ENCODE assay signal across 8 cellular contexts in genomic region chr9:33289936-33290246, GRCh38. TPM values are rescaled to one million over a fixed set of nuclear protein-coding genes. Genes with fewer than 3 reads are reported as not detected.
DNase-seq lines count a peak whose midpoint lies in the region; ATAC-seq and TF ChIP-seq lines count a peak whose summit lies in the region.

No MANE protein-coding gene starts in this region.

- H3K4me3 ChIP-seq in AG04450 (ENCODE audit: low read depth, low read length) (peak overlapping the region; percentile 97), HFF-Myc (replicated peaks; ENCODE audit: low read depth, low read length) (peak overlapping the region; percentile 97), astrocyte of the cerebellum (ENCODE audit: low read depth, low read length) (peak overlapping the region; percentile 81), liver (ENCODE audit: low read depth in 1 of 3, low read length in 3 of 3) (peak overlapping the region; percentile 51 to 87 (median 55)), upper lobe of right lung (peak overlapping the region; percentile 78)

- CTCF ChIA-PET in AG04450 (lab: Charles Lee): interaction anchor here (0.7 to 1.0 kb wide), 4 partner anchors 9 to 220 kb away, joined by 3 to 5 read pairs (median 4); no protein-coding TSS in a partner anchor

- intact Hi-C loops in upper lobe of right lung (cut with DNase I): no loop called here

- peaks cover 0 to 7% (median 0%) of the 10 kb centered on the region in 4 donors for H3K36me3 ChIP-seq in liver (ENCODE audit: control insufficient read depth in 4 of 4, insufficient read depth in 3 of 4, low read depth in 1 of 4, low read length in 3 of 4)
- H3K36me3 ChIP-seq in upper lobe of right lung: peaks cover 23% of the 10 kb centered on the region

- H3K4me1 ChIP-seq in liver (ENCODE audit: control insufficient read depth in 4 of 4, insufficient read depth in 4 of 4, low read length in 3 of 4): peaks cover 17 to 48% (median 34%) of the 10 kb centered on the region in 4 donors
- H3K4me1 ChIP-seq in upper lobe of right lung: peaks cover 45% of the 10 kb centered on the region

- no peaks in the 10 kb centered on the region for H3K27me3 ChIP-seq in AG04450 (ENCODE audit: control insufficient read depth, insufficient read depth, low read length)
- H3K27me3 ChIP-seq in liver (ENCODE audit: control insufficient read depth in 4 of 4, insufficient read depth in 4 of 4, low read length in 3 of 4): no peaks in the 10 kb centered on the region
- no peaks in the 10 kb centered on the region for H3K27me3 ChIP-seq in upper lobe of right lung

- H3K27ac ChIP-seq in AG04450 (ENCODE audit: low read depth, low read length) (peak overlapping the region; percentile 100), liver (ENCODE audit: low read depth in 1 of 2, low read length in 2 of 2) (peak overlapping the region; percentile 99 to 100), upper lobe of right lung (peak overlapping the region; percentile 99)

- TF ChIP-seq RAD21 in liver (IDR thresholded peaks at IDR 0.05): no peak

- TF ChIP-seq CTCF in AG04450 (IDR thresholded peaks at IDR 0.05; ENCODE audit: low read depth, low read length) (no peak), HFF-Myc (IDR thresholded peaks at IDR 0.05; ENCODE audit: low read depth, low read length, missing control alignments) (no peak), astrocyte of the cerebellum (IDR thresholded peaks at IDR 0.05; ENCODE audit: low read depth, low read length, missing control alignments) (no peak), liver (IDR thresholded peaks at IDR 0.05; ENCODE audit: low read depth, low read length, missing input control) (no peak), upper lobe of right lung (IDR thresholded peaks at IDR 0.05) (no peak)

- in situ Hi-C loops in astrocyte of the cerebellum (cut with HindIII; ENCODE audit: low sequenced_read_pairs): loop anchor here (25.0 kb wide), 1 partner anchor 172 kb away; the partner anchor contains the start of gene NOL6

- DNase-seq in AG04450 (ENCODE audit: low read depth, low spot score) (no peak), HFF-Myc (ENCODE audit: extremely low read depth, low read depth) (no peak), astrocyte of the cerebellum (ENCODE audit: low read depth) (no peak), upper lobe of right lung (no peak), T-helper 9 cell (no peak), DMS153 (lab: John Stamatoyannopoulos, UW) (no peak), GDM1 (lab: John Stamatoyannopoulos, UW) (no peak)

- H3K9ac ChIP-seq in liver (ENCODE audit: low read depth in 1 of 2, low read length in 2 of 2): peak overlapping the region; percentile 61 to 97

- POLR2A ChIA-PET in AG04450 (lab: Yijun Ruan, JAX): interaction anchor here (0.6 to 2.1 kb wide), 16 partner anchors 11 to 430 kb away, joined by 3 to 37 read pairs (median 4); partner anchors contain the start of genes BAG1, CHMP5, DNAJA1 and NOL6

- no peak for ATAC-seq in upper lobe of right lung

- WGBS in liver: under 1% methylated on average over 14 of the region's 14 CpGs

- H3K9me3 ChIP-seq in AG04450 (ENCODE audit: control insufficient read depth, insufficient read depth, low read length) (peaks cover 4% of the 10 kb centered on the region; the same call in 1 of the 2 replicates), liver (ENCODE audit: control insufficient read depth in 4 of 4, low read length in 3 of 4) (no peaks in the 10 kb centered on the region), upper lobe of right lung (no peaks in the 10 kb centered on the region)

TF ChIP-seq in liver, 16 proteins besides CTCF, POLR2A, EP300 and RAD21:
- no peak for TF ChIP-seq TAF1 (conservative IDR thresholded peaks at IDR 0.05)

RNA-seq across cellular contexts. Expression of gene NFX1, which starts 0.4 kb away (rescaled TPM):
- 35.9 and 39.2 TPM in 2 replicates for polyA plus RNA-seq in AG04450 (2011; rRNA removed)
- 65.9 and 79.1 TPM in 2 replicates for polyA minus RNA-seq in AG04450 (2011; rRNA and poly(A)+ RNA removed)
- total RNA-seq in liver: 10 to 100 TPM; 14.1 to 27.9 TPM
- 10 to 100 TPM; 13.7 to 15.1 TPM for polyA plus RNA-seq in liver
- total RNA-seq in upper lobe of right lung: 45.0 TPM

RNA-seq across cellular contexts. Expression of gene CHMP5, which starts 25.0 kb away (rescaled TPM):
- polyA plus RNA-seq in AG04450 (2011; rRNA removed) (97.6 and 144 TPM in 2 replicates), liver (10 to 100 TPM; 29.0 to 34.8 TPM)
- 22.0 and 34.4 TPM in 2 replicates for polyA minus RNA-seq in AG04450 (2011; rRNA and poly(A)+ RNA removed)
- total RNA-seq in liver (10 to 100 TPM; 23.2 to 26.5 TPM), upper lobe of right lung (77.8 TPM)

RNA-seq across cellular contexts. Expression of gene BAG1, which starts 25.4 kb away (rescaled TPM):
- polyA plus RNA-seq in AG04450 (2011; rRNA removed) (26.4 and 31.7 TPM in 2 replicates), liver (10 to 100 TPM; 36.6 to 55.2 TPM)
- 7.8 and 8.5 TPM in 2 replicates for polyA minus RNA-seq in AG04450 (2011; rRNA and poly(A)+ RNA removed)
- total RNA-seq in liver (10 to 100 TPM; 35.1 to 49.4 TPM), upper lobe of right lung (116 TPM)

RNA-seq across cellular contexts. Expression of gene SPINK4, which starts 49.9 kb away (rescaled TPM):
- polyA plus RNA-seq in AG04450 (2011; rRNA removed) (not detected in 2 replicates), liver (not detected)
- not detected in 2 replicates for polyA minus RNA-seq in AG04450 (2011; rRNA and poly(A)+ RNA removed)
- total RNA-seq in liver (under 1 TPM in 1 of 2 donors, not detected in 1; 0.70 TPM), upper lobe of right lung (not detected)
